Comparison of ENCODE assay signal across 1 cellular context in the genomic region with DNA sequence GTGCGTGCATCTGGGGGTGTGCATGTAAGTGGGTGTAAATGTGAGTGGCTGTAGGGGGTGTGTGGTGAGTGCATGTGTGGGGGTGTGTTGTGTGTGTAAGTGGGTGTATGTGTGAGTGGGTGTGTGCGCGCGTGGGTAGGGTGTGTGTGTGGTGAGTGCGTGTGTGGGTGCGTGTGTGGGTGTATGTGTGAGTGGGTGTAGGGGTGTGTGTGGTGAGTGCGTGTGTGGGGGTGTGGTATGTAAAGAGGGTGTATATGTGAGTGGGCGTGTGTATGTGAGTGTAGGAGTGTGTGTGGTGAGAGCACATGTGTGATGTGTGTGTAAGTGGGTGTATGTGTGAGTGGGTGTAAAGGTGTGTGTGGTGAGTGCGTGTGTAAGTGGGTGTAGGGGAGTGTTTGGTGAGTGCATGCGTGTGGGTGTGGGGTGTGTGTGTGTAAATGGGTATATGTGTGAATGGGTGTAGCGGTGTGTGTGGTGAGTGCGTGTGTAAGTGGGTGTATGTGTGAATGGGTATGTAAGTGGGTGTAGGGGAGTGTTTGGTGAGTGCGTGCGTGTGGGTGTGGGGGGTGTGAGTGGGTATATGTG.
TF ChIP-seq lines count a peak whose summit lies in the region.

No MANE protein-coding gene starts in this region.

TF ChIP-seq in GM23338, 12 proteins besides CTCF, POLR2A, EP300 and RAD21:
- TF ChIP-seq, protein P1, sequence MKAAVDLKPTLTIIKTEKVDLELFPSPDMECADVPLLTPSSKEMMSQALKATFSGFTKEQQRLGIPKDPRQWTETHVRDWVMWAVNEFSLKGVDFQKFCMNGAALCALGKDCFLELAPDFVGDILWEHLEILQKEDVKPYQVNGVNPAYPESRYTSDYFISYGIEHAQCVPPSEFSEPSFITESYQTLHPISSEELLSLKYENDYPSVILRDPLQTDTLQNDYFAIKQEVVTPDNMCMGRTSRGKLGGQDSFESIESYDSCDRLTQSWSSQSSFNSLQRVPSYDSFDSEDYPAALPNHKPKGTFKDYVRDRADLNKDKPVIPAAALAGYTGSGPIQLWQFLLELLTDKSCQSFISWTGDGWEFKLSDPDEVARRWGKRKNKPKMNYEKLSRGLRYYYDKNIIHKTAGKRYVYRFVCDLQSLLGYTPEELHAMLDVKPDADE (IDR thresholded peaks at IDR 0.05) = no peak
- no peak for TF ChIP-seq NANOG (IDR thresholded peaks at IDR 0.05; ENCODE audit: borderline replicate concordance)
- no peak for TF ChIP-seq REST (IDR thresholded peaks at IDR 0.05; ENCODE audit: unreplicated experiment)
- TF ChIP-seq STAT1 (IDR thresholded peaks at IDR 0.05; ENCODE audit: unreplicated experiment) = no peak
